Comparison of ENCODE assay signal across 21 cellular contexts in the genomic region with DNA sequence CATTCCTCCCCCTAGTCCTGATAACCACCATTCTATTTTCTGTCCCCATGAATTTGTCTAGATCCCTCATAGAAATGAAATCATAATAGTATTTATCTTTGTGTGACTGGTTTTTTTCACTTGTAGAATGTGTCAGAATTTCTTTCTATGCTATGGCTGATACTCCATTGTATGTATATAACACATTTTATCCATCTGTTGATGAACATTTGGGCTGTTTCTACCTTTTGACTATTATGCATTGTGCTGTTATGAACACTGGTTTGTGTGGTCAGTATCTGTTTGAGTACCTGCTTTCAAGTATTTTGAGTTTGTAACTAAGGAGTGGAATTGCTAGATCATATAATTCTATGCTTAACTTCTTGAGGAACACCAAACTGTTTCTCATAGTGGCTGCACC.
"Had no signal": no experiment of that assay in that cellular context is flagged by ENCODE, and none has a peak within 500 bp of the region (broad histone marks: within the 10 kb centered on the region; RNA-seq: fewer than 3 reads in every experiment).

No MANE protein-coding gene starts in this region.

- H3K4me1 ChIP-seq: left ventricle myocardium inferior, sigmoid colon, testis, vagina had no signal

- H3K9me3 ChIP-seq: esophagus muscularis mucosa, gastrocnemius medialis, left ventricle myocardium inferior, sigmoid colon, testis, vagina had no signal

- H3K4me3 ChIP-seq: coronary artery, esophagus muscularis mucosa, gastrocnemius medialis, left ventricle myocardium inferior, sigmoid colon, testis, vagina had no signal

- H3K27ac ChIP-seq: coronary artery, esophagus muscularis mucosa, gastrocnemius medialis, left ventricle myocardium inferior, sigmoid colon, testis, vagina had no signal

- H3K36me3 Mint-ChIP-seq: activated naive CD8-positive, alpha-beta T cell treated with anti-CD3 and anti-CD28 coated beads for 36 hours; type B pancreatic cell had no signal

- H3K27me3 ChIP-seq: gastrocnemius medialis, sigmoid colon, testis, vagina had no signal

- H3K9me3 Mint-ChIP-seq: activated naive CD8-positive, alpha-beta T cell treated with anti-CD3 and anti-CD28 coated beads for 36 hours; neural crest cell; type B pancreatic cell had no signal

- DNase-seq: activated CD4-positive, alpha-beta T cell treated with anti-CD3 and anti-CD28 coated beads, Interleukin-2, amount 50 U/mL, for 1 hour; activated CD8-positive, alpha-beta T cell treated with anti-CD3 and anti-CD28 coated beads, Interleukin-2, amount 10 ng/mL, durations not matched to agents 7 days and 5 days; activated naive CD4-positive, alpha-beta T cell treated with Interleukin-2 at 50 U/mL for 16 hours; activated naive CD8-positive, alpha-beta T cell treated with anti-CD3 and anti-CD28 coated beads for 36 hours; activated T-cell treated with anti-CD3 and anti-CD28 coated beads, Interleukin-2, amount 50 U/mL, for 1 hour; amniotic stem cell; gastrocnemius medialis; hippocampal formation; left ventricle myocardium inferior; retina; sigmoid colon; stimulated activated CD4-positive, alpha-beta T cell treated with anti-CD3 and anti-CD28 coated beads, Interleukin-2, amount 100 ng/mL, for 48 hours; stimulated activated CD8-positive, alpha-beta memory T cell treated with anti-CD3 and anti-CD28 coated beads, Interleukin-4, amount 100 ng/mL, for 48 hours; stimulated activated naive CD4-positive, alpha-beta T cell; T-helper 17 cell; testis had no signal

- H3K4me3 Mint-ChIP-seq: activated CD8-positive, alpha-beta T cell treated with anti-CD3 and anti-CD28 coated beads, Interleukin-2, amount 10 ng/mL, durations not matched to agents 7 days and 5 days; activated naive CD8-positive, alpha-beta T cell treated with anti-CD3 and anti-CD28 coated beads for 36 hours; neural crest cell; T-helper 17 cell; type B pancreatic cell had no signal

- H3K27ac Mint-ChIP-seq: activated CD8-positive, alpha-beta T cell treated with anti-CD3 and anti-CD28 coated beads, Interleukin-2, amount 10 ng/mL, durations not matched to agents 7 days and 5 days; activated naive CD8-positive, alpha-beta T cell treated with anti-CD3 and anti-CD28 coated beads for 36 hours; T-helper 17 cell; type B pancreatic cell had no signal

- H3K36me3 ChIP-seq: vagina had no signal

- ATAC-seq: activated CD8-positive, alpha-beta T cell treated with anti-CD3 and anti-CD28 coated beads, Interleukin-2, amount 10 ng/mL, durations not matched to agents 7 days and 5 days; gastrocnemius medialis; T-helper 17 cell had no signal
